In the genomic region with DNA sequence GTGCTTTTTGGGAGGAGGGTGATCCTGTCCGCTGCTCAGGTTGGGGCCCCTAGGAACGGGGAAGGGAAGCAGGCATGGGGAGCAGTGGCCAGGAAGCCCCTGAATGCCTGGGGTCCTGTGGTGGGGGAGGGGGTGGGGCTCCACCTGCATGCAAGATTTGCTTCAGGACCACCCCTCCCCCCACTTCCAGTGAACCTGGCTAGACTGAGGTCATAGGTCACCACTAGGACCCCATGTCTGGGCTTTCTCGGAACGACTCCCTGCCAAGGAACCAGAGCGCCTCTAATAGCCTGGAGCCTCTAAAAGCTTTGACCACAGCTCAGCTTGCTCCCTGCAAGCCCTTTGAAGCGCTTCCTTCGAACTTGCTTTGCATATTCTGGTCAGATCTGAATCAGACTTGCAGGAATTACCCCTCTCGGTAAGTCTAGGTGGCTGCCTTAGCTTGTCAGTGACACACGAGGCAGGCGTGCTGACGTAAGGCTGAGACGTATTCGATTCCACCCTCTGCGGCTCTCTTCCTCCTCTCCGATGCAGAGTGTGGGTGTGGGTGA, we compare ENCODE assay signal across 8 cellular contexts. TPM values are rescaled to one million over a fixed set of nuclear protein-coding genes. Genes with fewer than 3 reads are reported as not detected.
DNase-seq lines count a peak whose midpoint lies in the region; ATAC-seq and FAIRE-seq lines count a peak whose summit lies in the region.

No MANE protein-coding gene starts in this region.

- POLR2A ChIA-PET in activated CD4-positive, alpha-beta T cell treated with anti-CD3 and anti-CD28 coated beads, Interleukin-2, amount 10 ng/mL, durations not matched to agents 7 days and 5 days (lab: Charles Lee) = interaction anchor here (0.6 kb wide), 1 partner anchor 380 kb away, joined by 3 read pairs; no protein-coding TSS in a partner anchor

- 59% methylated on average over 15 of the region's 15 CpGs for WGBS in thymus

- peaks cover 5% of the 10 kb centered on the region for H3K27me3 ChIP-seq in thymus (ENCODE audit: control insufficient read depth, insufficient read depth)

- H3K4me1 ChIP-seq in thymus (ENCODE audit: control insufficient read depth, insufficient read depth, low read length) = peaks cover 53% of the 10 kb centered on the region

- H3K36me3 ChIP-seq in thymus (ENCODE audit: control insufficient read depth, insufficient read depth) = peaks cover 24% of the 10 kb centered on the region

- no peaks in the 10 kb centered on the region for H3K27me3 Mint-ChIP-seq in activated CD4-positive, alpha-beta T cell treated with anti-CD3 and anti-CD28 coated beads, Interleukin-2, amount 10 ng/mL, durations not matched to agents 7 days and 5 days

- peak; percentile 96 for DNase-seq in M059J (ENCODE audit: low read depth)
- peak; percentile 95 for DNase-seq in activated CD4-positive, alpha-beta T cell treated with anti-CD3 and anti-CD28 coated beads, Interleukin-2, amount 10 ng/mL, durations not matched to agents 7 days and 5 days
- DNase-seq in effector CD8-positive, alpha-beta T cell (lab: John Stamatoyannopoulos, UW) = peak; percentile 78
- DNase-seq in non-pigmented ciliary epithelial cell (ENCODE audit: low read depth) = peak; percentile 96
- no peak for DNase-seq in hepatic stellate cell (ENCODE audit: low spot score)

- peak overlapping the region; percentile 98 for H3K27ac Mint-ChIP-seq in activated CD4-positive, alpha-beta T cell treated with anti-CD3 and anti-CD28 coated beads, Interleukin-2, amount 10 ng/mL, durations not matched to agents 7 days and 5 days

- peaks cover 68% of the 10 kb centered on the region for H3K4me1 Mint-ChIP-seq in activated CD4-positive, alpha-beta T cell treated with anti-CD3 and anti-CD28 coated beads, Interleukin-2, amount 10 ng/mL, durations not matched to agents 7 days and 5 days

- H3K4me3 ChIP-seq in thymus (ENCODE audit: low read length) = peak overlapping the region; percentile 22

- peak overlapping the region; percentile 71 for H3K4me3 Mint-ChIP-seq in activated CD4-positive, alpha-beta T cell treated with anti-CD3 and anti-CD28 coated beads, Interleukin-2, amount 10 ng/mL, durations not matched to agents 7 days and 5 days

- peaks cover 29% of the 10 kb centered on the region for H3K36me3 Mint-ChIP-seq in activated CD4-positive, alpha-beta T cell treated with anti-CD3 and anti-CD28 coated beads, Interleukin-2, amount 10 ng/mL, durations not matched to agents 7 days and 5 days (ENCODE audit: low read depth)

- H3K9me3 ChIP-seq in thymus (ENCODE audit: control insufficient read depth) = no peaks in the 10 kb centered on the region

- FAIRE-seq in G401.6 (lab: Jason Lieb, UNC) = peak; percentile 92

- H3K27ac ChIP-seq in thymus (ENCODE audit: low read depth) = peak overlapping the region; percentile 66

- H3K9me3 Mint-ChIP-seq in activated CD4-positive, alpha-beta T cell treated with anti-CD3 and anti-CD28 coated beads, Interleukin-2, amount 10 ng/mL, durations not matched to agents 7 days and 5 days = no peaks in the 10 kb centered on the region

- CTCF ChIA-PET in activated CD4-positive, alpha-beta T cell treated with anti-CD3 and anti-CD28 coated beads, Interleukin-2, amount 10 ng/mL, durations not matched to agents 7 days and 5 days (lab: Charles Lee) = interaction anchor here (0.6 to 2.7 kb wide), 6 partner anchors 12 to 106 kb away, joined by 3 to 9 read pairs (median 4); no protein-coding TSS in a partner anchor

- ATAC-seq in GM21786 (IDR thresholded peaks at IDR 0.05; ENCODE audit: unreplicated experiment) = peak; percentile 59

RNA-seq across cellular contexts. Expression of a gene that starts 3.6 kb away (rescaled TPM):
- total RNA-seq in M059J (2014; rRNA removed; shearing (Covaris generic)) = 26.6 and 39.3 TPM in 2 replicates
- total RNA-seq in activated CD4-positive, alpha-beta T cell treated with anti-CD3 and anti-CD28 coated beads, Interleukin-2, amount 10 ng/mL, durations not matched to agents 7 days and 5 days = 10 to 100 TPM; 22.2 to 24.4 TPM
- polyA plus RNA-seq in thymus = 126 TPM

RNA-seq across cellular contexts. Expression of a gene that starts 22.2 kb away (rescaled TPM):
- 26.2 and 32.3 TPM in 2 replicates for total RNA-seq in M059J (2014; rRNA removed; shearing (Covaris generic))
- total RNA-seq in activated CD4-positive, alpha-beta T cell treated with anti-CD3 and anti-CD28 coated beads, Interleukin-2, amount 10 ng/mL, durations not matched to agents 7 days and 5 days = 10 to 100 TPM; 71.1 to 78.3 TPM
- polyA plus RNA-seq in thymus = 32.1 TPM
